In genomic region chr1:45686081-45687013, GRCh38 we compare ENCODE assay signal across 1 cellular context.
TF ChIP-seq lines count a peak whose summit lies in the region.

TSS of gene GPBP1L1 (minus strand) at chr1:45686533. CDS start at chr1:45659087, 27,446 bp downstream.

TF ChIP-seq in HepG2, 621 proteins besides CTCF, POLR2A, EP300 and RAD21 (continued from another document and continues in another):
- TF ChIP-seq TFDP2 (CRISPR knock-in tag; IDR thresholded peaks at IDR 0.05) (no peak), ZNF557 (CRISPR knock-in tag; IDR thresholded peaks at IDR 0.05) (no peak), TFAP4 (IDR thresholded peaks at IDR 0.05; ENCODE audit: borderline replicate concordance, low read depth) (0 out of 2 replicates have a peak, but pooled peaks have one; percentile 13), KDM2A (CRISPR knock-in tag; IDR thresholded peaks at IDR 0.05; ENCODE audit: borderline replicate concordance, low read depth) (peak; percentile 59; the same call in 1 of the 2 replicates), ZNF160 (CRISPR knock-in tag; IDR thresholded peaks at IDR 0.05) (no peak), RARG (CRISPR knock-in tag; IDR thresholded peaks at IDR 0.05; ENCODE audit: low read depth) (no peak), NFATC3 (CRISPR knock-in tag; IDR thresholded peaks at IDR 0.05) (no peak), TBX3 (IDR thresholded peaks at IDR 0.05; ENCODE audit: borderline replicate concordance) (0 out of 2 replicates have a peak, but pooled peaks have one; percentile 9), ZC3H13 (CRISPR knock-in tag; IDR thresholded peaks at IDR 0.05) (peak; percentile 26; the same call in 1 of the 2 replicates), PATZ1 (CRISPR knock-in tag; IDR thresholded peaks at IDR 0.05) (peak; percentile 35), ZBTB7A (CRISPR knock-in tag; IDR thresholded peaks at IDR 0.05) (0 out of 2 replicates have a peak, but pooled peaks have one; percentile 53), ZNF660 (CRISPR knock-in tag; IDR thresholded peaks at IDR 0.05; ENCODE audit: borderline replicate concordance, low read depth) (no peak), ZFP36 (IDR thresholded peaks at IDR 0.05; ENCODE audit: borderline replicate concordance, low read depth, low read length, partially characterized antibody) (no peak), ZNF841 (CRISPR knock-in tag; IDR thresholded peaks at IDR 0.05; ENCODE audit: borderline replicate concordance) (no peak), ELK4 (CRISPR knock-in tag; IDR thresholded peaks at IDR 0.05; ENCODE audit: borderline replicate concordance) (no peak), NFKB2 (CRISPR knock-in tag; IDR thresholded peaks at IDR 0.05; ENCODE audit: borderline replicate concordance) (peak; percentile 75; the same call in 1 of the 2 replicates), SMAD9 (CRISPR knock-in tag; IDR thresholded peaks at IDR 0.05) (0 out of 2 replicates have a peak, but pooled peaks have one; percentile 72), ISX (CRISPR knock-in tag; conservative IDR thresholded peaks at IDR 0.05) (no peak), SOX5 (CRISPR knock-in tag; IDR thresholded peaks at IDR 0.05; ENCODE audit: borderline replicate concordance) (peak; percentile 24; the same call in 1 of the 2 replicates), ZNF674 (CRISPR knock-in tag; IDR thresholded peaks at IDR 0.05; ENCODE audit: low read depth) (no peak), ZNF75D (CRISPR knock-in tag; IDR thresholded peaks at IDR 0.05; ENCODE audit: borderline replicate concordance) (no peak), ZNF687 (CRISPR knock-in tag; IDR thresholded peaks at IDR 0.05) (peak; percentile 91), CREM (IDR thresholded peaks at IDR 0.05) (no peak), CREM (CRISPR knock-in tag; IDR thresholded peaks at IDR 0.05) (no peak), CREB3 (CRISPR knock-in tag; IDR thresholded peaks at IDR 0.05) (no peak), ATM (IDR thresholded peaks at IDR 0.05; ENCODE audit: borderline replicate concordance) (no peak), ZNF496 (CRISPR knock-in tag; IDR thresholded peaks at IDR 0.05; ENCODE audit: insufficient replicate concordance) (no peak), BHLHE40 (IDR thresholded peaks at IDR 0.05; ENCODE audit: low read length) (no peak; the same call in 1 of the 2 replicates), HNRNPH1 (optimal IDR thresholded peaks at IDR 0.05; ENCODE audit: low read depth, low read length) (no peak), SRF (IDR thresholded peaks at IDR 0.05; ENCODE audit: low read depth, low read length) (no peak), HMGA1 (CRISPR knock-in tag; conservative IDR thresholded peaks at IDR 0.05) (no peak), ZNF333 (CRISPR knock-in tag; IDR thresholded peaks at IDR 0.05; ENCODE audit: borderline replicate concordance) (no peak; the same call in 1 of the 2 replicates), YY1 (IDR thresholded peaks at IDR 0.05; ENCODE audit: insufficient read depth, insufficient replicate concordance, low read depth, low read length) (peak; percentile 96), ZFP36L2 (CRISPR knock-in tag; IDR thresholded peaks at IDR 0.05) (0 out of 2 replicates have a peak, but pooled peaks have one; percentile 50), ZNF761 (CRISPR knock-in tag; conservative IDR thresholded peaks at IDR 0.05) (no peak), SALL1 (CRISPR knock-in tag; IDR thresholded peaks at IDR 0.05) (peak; percentile 49; the same call in 1 of the 2 replicates), CCDC6 (CRISPR knock-in tag; IDR thresholded peaks at IDR 0.05) (no peak), ZNF17 (CRISPR knock-in tag; IDR thresholded peaks at IDR 0.05) (no peak), WIZ (CRISPR knock-in tag; IDR thresholded peaks at IDR 0.05) (no peak), ZNF619 (CRISPR knock-in tag; IDR thresholded peaks at IDR 0.05) (no peak), ZNF773 (CRISPR knock-in tag; IDR thresholded peaks at IDR 0.05; ENCODE audit: borderline replicate concordance) (no peak), SSRP1 (CRISPR knock-in tag; IDR thresholded peaks at IDR 0.05) (no peak), MATR3 (CRISPR knock-in tag; IDR thresholded peaks at IDR 0.05) (no peak), ZNF800 (CRISPR knock-in tag; IDR thresholded peaks at IDR 0.05) (no peak), ZNF256 (CRISPR knock-in tag; conservative IDR thresholded peaks at IDR 0.05) (no peak), ZNF775 (CRISPR knock-in tag; IDR thresholded peaks at IDR 0.05; ENCODE audit: borderline replicate concordance) (no peak), RBM22 (optimal IDR thresholded peaks at IDR 0.05; ENCODE audit: low read length) (peak; percentile 71), SMARCE1 (IDR thresholded peaks at IDR 0.05; ENCODE audit: borderline replicate concordance) (no peak), ZNF18 (CRISPR knock-in tag; IDR thresholded peaks at IDR 0.05; ENCODE audit: insufficient replicate concordance) (peak; percentile 56), ZKSCAN5 (CRISPR knock-in tag; IDR thresholded peaks at IDR 0.05) (no peak), ESRRA (CRISPR knock-in tag; IDR thresholded peaks at IDR 0.05; ENCODE audit: low read depth) (no peak), ZFP37 (CRISPR knock-in tag; IDR thresholded peaks at IDR 0.05; ENCODE audit: borderline replicate concordance) (no peak), ZNF598 (CRISPR knock-in tag; IDR thresholded peaks at IDR 0.05; ENCODE audit: borderline replicate concordance) (peak; percentile 22; the same call in 1 of the 2 replicates), TEAD3 (CRISPR knock-in tag; optimal IDR thresholded peaks at IDR 0.05; ENCODE audit: borderline replicate concordance) (no peak), NFYB (CRISPR knock-in tag; IDR thresholded peaks at IDR 0.05) (no peak), HIVEP1 (CRISPR knock-in tag; IDR thresholded peaks at IDR 0.05) (peak; percentile 25; the same call in 1 of the 2 replicates), ZFP82 (CRISPR knock-in tag; IDR thresholded peaks at IDR 0.05; ENCODE audit: borderline replicate concordance) (no peak), ZNF180 (CRISPR knock-in tag; IDR thresholded peaks at IDR 0.05; ENCODE audit: borderline replicate concordance, low read depth) (0 out of 2 replicates have a peak, but pooled peaks have one; percentile 62), ZNF24 (IDR thresholded peaks at IDR 0.05) (no peak)
